ENCODE assay signal across 13 cellular contexts in genomic region chr17:35002876-35003551, GRCh38. TPM values are rescaled to one million over a fixed set of nuclear protein-coding genes. Genes with fewer than 3 reads are reported as not detected.
DNase-seq lines count a peak whose midpoint lies in the region; ATAC-seq lines count a peak whose summit lies in the region.
"Had no signal": no experiment of that assay in that cellular context is flagged by ENCODE, and none has a peak within 500 bp of the region (broad histone marks: within the 10 kb centered on the region; RNA-seq: fewer than 3 reads in every experiment).

No MANE protein-coding gene starts in this region.

- no peak overlapping the region for H3K27ac ChIP-seq in naive thymus-derived CD4-positive, alpha-beta T cell (ENCODE audit: low read depth, low read length)
- H3K27ac ChIP-seq: HL-60 had no signal

- H3K9me3 ChIP-seq in naive thymus-derived CD4-positive, alpha-beta T cell (ENCODE audit: control insufficient read depth in 2 of 3, low read length in 3 of 3): no peaks in the 10 kb centered on the region
- no peaks in the 10 kb centered on the region for H3K9me3 ChIP-seq in HAP-1
- H3K9me3 ChIP-seq: BE2C had no signal

- no peak overlapping the region for H3K4me3 ChIP-seq in naive thymus-derived CD4-positive, alpha-beta T cell (ENCODE audit: low read length)
- H3K4me3 ChIP-seq in HAP-1: no peak overlapping the region

- no peaks in the 10 kb centered on the region for H3K4me1 ChIP-seq in naive thymus-derived CD4-positive, alpha-beta T cell (ENCODE audit: control insufficient read depth in 2 of 2, insufficient read depth in 2 of 2, low read length in 2 of 2)
- H3K4me1 ChIP-seq in HAP-1: no peaks in the 10 kb centered on the region
- H3K4me1 ChIP-seq: BE2C had no signal

- no peaks in the 10 kb centered on the region for H3K9me3 Mint-ChIP-seq in T-cell
- H3K9me3 Mint-ChIP-seq in naive thymus-derived CD4-positive, alpha-beta T cell: no peaks in the 10 kb centered on the region
- no peaks in the 10 kb centered on the region for H3K9me3 Mint-ChIP-seq in stimulated activated memory B cell treated with anti-CD40 and anti-IgM and Interleukin-4, amounts not matched to agents 10 μg/mL and 1 μg/mL and 100 μg/mL, for 72 hours
- H3K9me3 Mint-ChIP-seq: T-helper 2 cell treated with Interferon-gamma antibody and Interleukin-4, amounts not matched to agents 5 μg/mL and 100 μg/mL, for 36 hours had no signal

- H3K27ac Mint-ChIP-seq in T-cell: peak overlapping the region; percentile 55
- peak overlapping the region in 7 of 9 donors; percentile 11 to 82 (median 54) for H3K27ac Mint-ChIP-seq in naive thymus-derived CD4-positive, alpha-beta T cell
- no peak overlapping the region for H3K27ac Mint-ChIP-seq in stimulated activated memory B cell treated with anti-CD40 and anti-IgM and Interleukin-4, amounts not matched to agents 10 μg/mL and 1 μg/mL and 100 μg/mL, for 72 hours
- H3K27ac Mint-ChIP-seq: activated naive CD8-positive, alpha-beta T cell; T-helper 2 cell treated with Interferon-gamma antibody and Interleukin-4, amounts not matched to agents 5 μg/mL and 100 μg/mL, for 36 hours had no signal

- peaks cover 0 to 62% (median 14%) of the 10 kb centered on the region in 3 experiments for H3K36me3 ChIP-seq in naive thymus-derived CD4-positive, alpha-beta T cell (ENCODE audit: control insufficient read depth in 2 of 3, insufficient read depth in 3 of 3, low read length in 3 of 3)
- H3K36me3 ChIP-seq in HAP-1 (replicated peaks): peaks cover 78% of the 10 kb centered on the region

- H3K36me3 Mint-ChIP-seq in T-cell: peaks cover 36% of the 10 kb centered on the region
- H3K36me3 Mint-ChIP-seq in naive thymus-derived CD4-positive, alpha-beta T cell: peaks cover 0 to 44% (median 8%) of the 10 kb centered on the region in 5 donors
- H3K36me3 Mint-ChIP-seq in stimulated activated memory B cell treated with anti-CD40 and anti-IgM and Interleukin-4, amounts not matched to agents 10 μg/mL and 1 μg/mL and 100 μg/mL, for 72 hours: peaks cover 38% of the 10 kb centered on the region
- H3K36me3 Mint-ChIP-seq: activated naive CD8-positive, alpha-beta T cell had no signal

- DNase-seq in Caki2 (ENCODE audit: low read depth) (peak; percentile 40), T-cell (no peak), DMS114 treated with DMSO at 0.1 percent for 48 hours (lab: John Stamatoyannopoulos, UW; ENCODE audit: unreplicated experiment) (no peak), HAP-1 (ENCODE audit: low spot score in 2 of 2) (no peak)
- no peak for DNase-seq in naive thymus-derived CD4-positive, alpha-beta T cell
- DNase-seq in stimulated activated naive CD4-positive, alpha-beta T cell treated with Interleukin-2 at 50 U/mL for 16 hours (lab: John Stamatoyannopoulos, UW): no peak
- DNase-seq: BE2C, OCI-M1 had no signal

- ATAC-seq in T-cell (replicated peaks in 1 of 4): no peak
- peak; percentile 33 for ATAC-seq in esophagus mucosa
- no peak for ATAC-seq in naive thymus-derived CD4-positive, alpha-beta T cell
- ATAC-seq in stimulated activated memory B cell treated with anti-CD40 and anti-IgM and Interleukin-4, amounts not matched to agents 10 μg/mL and 1 μg/mL and 100 μg/mL, for 72 hours: no peak

- no peaks in the 10 kb centered on the region for H3K27me3 ChIP-seq in naive thymus-derived CD4-positive, alpha-beta T cell (ENCODE audit: control insufficient read depth in 2 of 2, insufficient read depth in 2 of 2, low read length in 2 of 2)
- no peaks in the 10 kb centered on the region for H3K27me3 ChIP-seq in HAP-1 (ENCODE audit: low read depth)
- H3K27me3 ChIP-seq: BE2C had no signal

- H3K27me3 Mint-ChIP-seq in T-cell: no peaks in the 10 kb centered on the region
- no peaks in the 10 kb centered on the region for H3K27me3 Mint-ChIP-seq in naive thymus-derived CD4-positive, alpha-beta T cell
- no peaks in the 10 kb centered on the region for H3K27me3 Mint-ChIP-seq in stimulated activated memory B cell treated with anti-CD40 and anti-IgM and Interleukin-4, amounts not matched to agents 10 μg/mL and 1 μg/mL and 100 μg/mL, for 72 hours
- H3K27me3 Mint-ChIP-seq: activated naive CD8-positive, alpha-beta T cell had no signal

- in situ Hi-C loops in Caki2 (cut with HindIII; ENCODE audit: low pct_unique_long_range_greater_than_20kb, low sequenced_read_pairs) (no loop called here), HAP-1 (cut with MboI; ENCODE audit: low sequenced_read_pairs) (no loop called here)

- H3K4me3 Mint-ChIP-seq in T-cell: no peak overlapping the region
- H3K4me3 Mint-ChIP-seq in naive thymus-derived CD4-positive, alpha-beta T cell: no peak overlapping the region
- H3K4me3 Mint-ChIP-seq in stimulated activated memory B cell treated with anti-CD40 and anti-IgM and Interleukin-4, amounts not matched to agents 10 μg/mL and 1 μg/mL and 100 μg/mL, for 72 hours: no peak overlapping the region
- H3K4me3 Mint-ChIP-seq: activated naive CD8-positive, alpha-beta T cell; T-helper 2 cell treated with Interferon-gamma antibody and Interleukin-4, amounts not matched to agents 5 μg/mL and 100 μg/mL, for 36 hours had no signal

- intact Hi-C loops in naive thymus-derived CD4-positive, alpha-beta T cell (cut with micrococcal nuclease): no loop called here

- CTCF ChIA-PET in T-cell (lab: Charles Lee): no interaction called here
- CTCF ChIA-PET in naive thymus-derived CD4-positive, alpha-beta T cell (lab: Charles Lee): interaction anchor here (0.6 to 1.4 kb wide), 3 partner anchors 25 to 119 kb away, joined by 3 to 5 read pairs (median 5); partner anchors contain the start of genes FNDC8 and RFFL

- H3K4me1 Mint-ChIP-seq in T-cell: peaks cover 5 to 12% (median 6%) of the 10 kb centered on the region in 3 donors
- peaks cover 4 to 13% (median 9%) of the 10 kb centered on the region in 7 donors for H3K4me1 Mint-ChIP-seq in naive thymus-derived CD4-positive, alpha-beta T cell
- H3K4me1 Mint-ChIP-seq in stimulated activated memory B cell treated with anti-CD40 and anti-IgM and Interleukin-4, amounts not matched to agents 10 μg/mL and 1 μg/mL and 100 μg/mL, for 72 hours: peaks cover 5% of the 10 kb centered on the region

- POLR2A ChIA-PET in T-cell (lab: Charles Lee): interaction anchor here in 1 of 2 donors (0.7 kb wide), 1 partner anchor 70 kb away, joined by 3 read pairs; no protein-coding TSS in a partner anchor
- POLR2A ChIA-PET in naive thymus-derived CD4-positive, alpha-beta T cell (lab: Charles Lee): interaction anchor here (1.8 kb wide), 1 partner anchor 65 kb away, joined by 4 read pairs; no protein-coding TSS in a partner anchor

RNA-seq across cellular contexts. Expression of gene LIG3, which starts 22.7 kb away (rescaled TPM):
- 42.1 and 83.6 TPM in 2 replicates for total RNA-seq in Caki2 (2014; rRNA removed; shearing (Covaris generic); ENCODE audit: low replicate concordance)
- 10 to 100 TPM; 42.7 to 52.7 (median 49.8) TPM for total RNA-seq in T-cell
- total RNA-seq in esophagus mucosa: 22.8 TPM
- 10 to 100 TPM; 50.2 to 60.3 (median 52.0) TPM for total RNA-seq in naive thymus-derived CD4-positive, alpha-beta T cell
- polyA plus RNA-seq in naive thymus-derived CD4-positive, alpha-beta T cell: 10 to 100 TPM; 14.4 to 15.0 TPM

RNA-seq across cellular contexts. Expression of gene ZNF830, which starts 41.7 kb away (rescaled TPM):
- total RNA-seq in Caki2 (2014; rRNA removed; shearing (Covaris generic); ENCODE audit: low replicate concordance): 9.8 and 17.8 TPM in 2 replicates
- total RNA-seq in T-cell: 10 to 100 TPM; 35.4 to 42.3 (median 38.0) TPM
- 7.7 TPM for total RNA-seq in esophagus mucosa
- total RNA-seq in naive thymus-derived CD4-positive, alpha-beta T cell: 10 to 100 TPM; 26.9 to 47.3 (median 44.9) TPM
- 10 to 100 TPM; 20.6 to 30.1 TPM for polyA plus RNA-seq in naive thymus-derived CD4-positive, alpha-beta T cell

RNA-seq across cellular contexts. Expression of gene CCT6B, which starts 41.8 kb away (rescaled TPM):
- 0.70 TPM in 1 of 2 replicates, not detected in the other for total RNA-seq in Caki2 (2014; rRNA removed; shearing (Covaris generic); ENCODE audit: low replicate concordance)
- 1 to 10 TPM; 1.3 to 3.2 (median 2.4) TPM for total RNA-seq in T-cell
- total RNA-seq in esophagus mucosa: 0.96 TPM
- total RNA-seq in naive thymus-derived CD4-positive, alpha-beta T cell: 1 to 10 TPM; 1.6 to 3.8 (median 2.4) TPM
- polyA plus RNA-seq in naive thymus-derived CD4-positive, alpha-beta T cell: 1 to 10 TPM; 1.3 TPM
